In the genomic region with DNA sequence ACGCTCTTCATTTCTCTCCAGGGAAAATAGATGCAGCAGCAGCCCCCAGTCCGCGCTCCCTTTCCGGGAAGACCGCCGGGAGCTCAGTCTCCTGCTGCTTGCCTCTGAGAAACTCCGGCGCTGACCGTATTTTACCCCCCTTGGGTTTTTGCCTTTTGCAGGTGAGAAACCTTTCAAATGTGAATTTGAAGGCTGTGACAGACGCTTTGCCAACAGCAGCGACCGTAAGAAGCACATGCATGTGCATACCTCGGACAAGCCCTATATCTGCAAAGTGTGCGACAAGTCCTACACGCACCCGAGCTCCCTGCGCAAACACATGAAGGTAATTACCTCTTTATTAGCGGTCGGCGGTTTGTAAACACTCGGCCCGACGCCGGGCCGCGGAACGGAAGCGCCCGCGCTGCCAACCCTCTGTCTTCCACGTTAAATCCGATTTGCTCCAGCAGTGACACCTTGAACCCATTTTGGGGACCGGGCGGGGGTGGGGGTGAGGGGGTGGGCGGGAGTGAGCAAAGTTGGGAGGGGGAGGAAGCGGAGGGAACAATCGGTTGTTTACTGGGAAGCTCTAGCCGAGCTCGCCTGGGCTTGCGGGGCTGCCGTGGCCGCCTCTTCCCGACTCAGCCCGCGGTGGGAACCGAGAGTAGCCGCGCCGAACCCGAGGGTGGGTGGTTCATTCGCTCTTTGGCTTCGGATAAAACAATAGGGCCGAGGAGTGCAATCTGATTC, we compare ENCODE assay signal across 14 cellular contexts. TPM values are rescaled to one million over a fixed set of nuclear protein-coding genes. Genes with fewer than 3 reads are reported as not detected.
A peak's percentile ranks its signal among the peaks of the same experiment; 100 is the strongest.
DNase-seq lines count a peak whose midpoint lies in the region; ATAC-seq and TF ChIP-seq lines count a peak whose summit lies in the region.
"Had no signal": no experiment of that assay in that cellular context is flagged by ENCODE, and none has a peak within 500 bp of the region (broad histone marks: within the 10 kb centered on the region; RNA-seq: fewer than 3 reads in every experiment).

No MANE protein-coding gene starts in this region.

- no peak overlapping the region for H3K4me2 ChIP-seq in neural cell (ENCODE audit: low read length)

- no peaks in the 10 kb centered on the region for H4K20me1 ChIP-seq in neural cell (ENCODE audit: insufficient read depth)

- peaks cover 39% of the 10 kb centered on the region for H3K27me3 Mint-ChIP-seq in activated CD8-positive, alpha-beta T cell treated with anti-CD3 and anti-CD28 coated beads, Interleukin-2, amount 10 ng/mL, durations not matched to agents 7 days and 5 days (ENCODE audit: low read depth)
- H3K27me3 Mint-ChIP-seq in activated CD8-positive, alpha-beta T cell treated with anti-CD3 and anti-CD28 coated beads for 36 hours, result peaks cover 54% of the 10 kb centered on the region
- peaks cover 93% of the 10 kb centered on the region for H3K27me3 Mint-ChIP-seq in brain

- no peak for TF ChIP-seq CTCF in activated CD8-positive, alpha-beta T cell treated with anti-CD3 and anti-CD28 coated beads for 36 hours (IDR thresholded peaks at IDR 0.05)
- no peak for TF ChIP-seq CTCF in brain (conservative IDR thresholded peaks at IDR 0.05)
- no peak for TF ChIP-seq CTCF in neural cell (IDR thresholded peaks at IDR 0.05; ENCODE audit: poor library complexity, severe bottlenecking)

- H3K27me3 ChIP-seq in neural cell (ENCODE audit: insufficient read depth, low read depth, low read length), result peaks cover 65% of the 10 kb centered on the region

- H3F3A ChIP-seq in neural cell (ENCODE audit: insufficient read depth, low read length, poor library complexity, severe bottlenecking), result no peaks in the 10 kb centered on the region

- intact Hi-C loops in activated CD8-positive, alpha-beta T cell treated with anti-CD3 and anti-CD28 coated beads for 36 hours (cut with micrococcal nuclease), result no loop called here

- H3K9me2 ChIP-seq in neural cell (ENCODE audit: insufficient read depth, low read length), result no peaks in the 10 kb centered on the region

- peak overlapping the region; percentile 53 for H3K9ac ChIP-seq in neural cell (ENCODE audit: low read length)

- peak overlapping the region; percentile 8 for H3K27ac ChIP-seq in neural cell (ENCODE audit: low read length)
- H3K27ac ChIP-seq: gastroesophageal sphincter had no signal

- peaks cover 42% of the 10 kb centered on the region for H3K79me2 ChIP-seq in neural cell (replicated peaks; ENCODE audit: insufficient read depth, low read length)

- peaks cover 6% of the 10 kb centered on the region for H3K4me1 Mint-ChIP-seq in activated CD8-positive, alpha-beta T cell treated with anti-CD3 and anti-CD28 coated beads, Interleukin-2, amount 10 ng/mL, durations not matched to agents 7 days and 5 days (ENCODE audit: low read depth)
- peaks cover 13% of the 10 kb centered on the region for H3K4me1 Mint-ChIP-seq in activated CD8-positive, alpha-beta T cell treated with anti-CD3 and anti-CD28 coated beads for 36 hours (ENCODE audit: low read depth)
- peaks cover 12% of the 10 kb centered on the region for H3K4me1 Mint-ChIP-seq in brain

- H2AFZ ChIP-seq in neural cell (ENCODE audit: low read depth, low read length), result no peak overlapping the region

- CTCF ChIA-PET in activated CD8-positive, alpha-beta T cell treated with anti-CD3 and anti-CD28 coated beads, Interleukin-2, amount 10 ng/mL, durations not matched to agents 7 days and 5 days (lab: Charles Lee), result no interaction called here
- CTCF ChIA-PET in activated CD8-positive, alpha-beta T cell treated with anti-CD3 and anti-CD28 coated beads for 36 hours (lab: Charles Lee), result no interaction called here

- H3K9me3 ChIP-seq in neural cell (ENCODE audit: low read length), result no peaks in the 10 kb centered on the region
- H3K9me3 ChIP-seq: gastroesophageal sphincter had no signal

- POLR2A ChIA-PET in activated CD8-positive, alpha-beta T cell treated with anti-CD3 and anti-CD28 coated beads, Interleukin-2, amount 10 ng/mL, durations not matched to agents 7 days and 5 days (lab: Charles Lee), result no interaction called here
- POLR2A ChIA-PET in activated CD8-positive, alpha-beta T cell treated with anti-CD3 and anti-CD28 coated beads for 36 hours (lab: Charles Lee), result no interaction called here

- peak overlapping the region; percentile 69 for H3K4me3 ChIP-seq in neural cell (ENCODE audit: low read length)
- H3K4me3 ChIP-seq: gastroesophageal sphincter had no signal

- peak overlapping the region; percentile 25 for H3K27ac Mint-ChIP-seq in activated CD8-positive, alpha-beta T cell treated with anti-CD3 and anti-CD28 coated beads, Interleukin-2, amount 10 ng/mL, durations not matched to agents 7 days and 5 days
- H3K27ac Mint-ChIP-seq in activated CD8-positive, alpha-beta T cell treated with anti-CD3 and anti-CD28 coated beads for 36 hours, result no peak overlapping the region
- H3K27ac Mint-ChIP-seq in brain, result peak overlapping the region; percentile 52 to 99 (median 93)

- no peaks in the 10 kb centered on the region for H3K36me3 ChIP-seq in neural cell (ENCODE audit: insufficient read depth, low read length)
- H3K36me3 ChIP-seq: gastroesophageal sphincter had no signal

- no peak overlapping the region for H3K4me3 Mint-ChIP-seq in activated CD8-positive, alpha-beta T cell treated with anti-CD3 and anti-CD28 coated beads, Interleukin-2, amount 10 ng/mL, durations not matched to agents 7 days and 5 days
- no peak overlapping the region for H3K4me3 Mint-ChIP-seq in activated CD8-positive, alpha-beta T cell treated with anti-CD3 and anti-CD28 coated beads for 36 hours
- H3K4me3 Mint-ChIP-seq in brain, result peak overlapping the region; percentile 85 to 98 (median 94)

- no peak for TF ChIP-seq EP300 in neural cell (conservative IDR thresholded peaks at IDR 0.05; ENCODE audit: poor library complexity, severe bottlenecking)

- H3K36me3 Mint-ChIP-seq in activated CD8-positive, alpha-beta T cell treated with anti-CD3 and anti-CD28 coated beads, Interleukin-2, amount 10 ng/mL, durations not matched to agents 7 days and 5 days (ENCODE audit: low read depth), result peaks cover 9% of the 10 kb centered on the region
- H3K36me3 Mint-ChIP-seq in activated CD8-positive, alpha-beta T cell treated with anti-CD3 and anti-CD28 coated beads for 36 hours (ENCODE audit: low read depth), result peaks cover 4% of the 10 kb centered on the region
- H3K36me3 Mint-ChIP-seq in brain, result peaks cover 29% of the 10 kb centered on the region

- TF ChIP-seq RAD21 in neural cell (conservative IDR thresholded peaks at IDR 0.05), result no peak

- no peak for DNase-seq in activated CD8-positive, alpha-beta T cell treated with anti-CD3 and anti-CD28 coated beads, Interleukin-2, amount 10 ng/mL, durations not matched to agents 7 days and 5 days
- no peak for DNase-seq in activated CD8-positive, alpha-beta T cell treated with anti-CD3 and anti-CD28 coated beads for 36 hours
- DNase-seq in NCI-H1105 treated with DMSO at 0.1 percent for 48 hours (lab: John Stamatoyannopoulos, UW) (peak; percentile 60), HuH-7 (ENCODE audit: low spot score) (no peak)
- DNase-seq: effector CD4-positive, alpha-beta T cell; KBM-7; NCI-H2171 treated with DMSO at 0.1 percent for 48 hours had no signal

- no peaks in the 10 kb centered on the region for H3K9me3 Mint-ChIP-seq in activated CD8-positive, alpha-beta T cell treated with anti-CD3 and anti-CD28 coated beads, Interleukin-2, amount 10 ng/mL, durations not matched to agents 7 days and 5 days (ENCODE audit: insufficient read depth)
- peaks cover 1% of the 10 kb centered on the region for H3K9me3 Mint-ChIP-seq in activated CD8-positive, alpha-beta T cell treated with anti-CD3 and anti-CD28 coated beads for 36 hours
- peaks cover 0 to 11% (median 0%) of the 10 kb centered on the region in 5 experiments for H3K9me3 Mint-ChIP-seq in brain

- no peak for ATAC-seq in activated CD8-positive, alpha-beta T cell treated with anti-CD3 and anti-CD28 coated beads, Interleukin-2, amount 10 ng/mL, durations not matched to agents 7 days and 5 days
- no peak for ATAC-seq in activated CD8-positive, alpha-beta T cell treated with anti-CD3 and anti-CD28 coated beads for 36 hours
- ATAC-seq in GM18858 (IDR thresholded peaks at IDR 0.05; ENCODE audit: unreplicated experiment) (no peak), GM19351 (IDR thresholded peaks at IDR 0.05; ENCODE audit: unreplicated experiment) (no peak)
- ATAC-seq: gastroesophageal sphincter, left lobe of liver had no signal

TF ChIP-seq in neural cell, 6 proteins besides CTCF, POLR2A, EP300 and RAD21 (continues in another document):
- TF ChIP-seq, protein P1, sequence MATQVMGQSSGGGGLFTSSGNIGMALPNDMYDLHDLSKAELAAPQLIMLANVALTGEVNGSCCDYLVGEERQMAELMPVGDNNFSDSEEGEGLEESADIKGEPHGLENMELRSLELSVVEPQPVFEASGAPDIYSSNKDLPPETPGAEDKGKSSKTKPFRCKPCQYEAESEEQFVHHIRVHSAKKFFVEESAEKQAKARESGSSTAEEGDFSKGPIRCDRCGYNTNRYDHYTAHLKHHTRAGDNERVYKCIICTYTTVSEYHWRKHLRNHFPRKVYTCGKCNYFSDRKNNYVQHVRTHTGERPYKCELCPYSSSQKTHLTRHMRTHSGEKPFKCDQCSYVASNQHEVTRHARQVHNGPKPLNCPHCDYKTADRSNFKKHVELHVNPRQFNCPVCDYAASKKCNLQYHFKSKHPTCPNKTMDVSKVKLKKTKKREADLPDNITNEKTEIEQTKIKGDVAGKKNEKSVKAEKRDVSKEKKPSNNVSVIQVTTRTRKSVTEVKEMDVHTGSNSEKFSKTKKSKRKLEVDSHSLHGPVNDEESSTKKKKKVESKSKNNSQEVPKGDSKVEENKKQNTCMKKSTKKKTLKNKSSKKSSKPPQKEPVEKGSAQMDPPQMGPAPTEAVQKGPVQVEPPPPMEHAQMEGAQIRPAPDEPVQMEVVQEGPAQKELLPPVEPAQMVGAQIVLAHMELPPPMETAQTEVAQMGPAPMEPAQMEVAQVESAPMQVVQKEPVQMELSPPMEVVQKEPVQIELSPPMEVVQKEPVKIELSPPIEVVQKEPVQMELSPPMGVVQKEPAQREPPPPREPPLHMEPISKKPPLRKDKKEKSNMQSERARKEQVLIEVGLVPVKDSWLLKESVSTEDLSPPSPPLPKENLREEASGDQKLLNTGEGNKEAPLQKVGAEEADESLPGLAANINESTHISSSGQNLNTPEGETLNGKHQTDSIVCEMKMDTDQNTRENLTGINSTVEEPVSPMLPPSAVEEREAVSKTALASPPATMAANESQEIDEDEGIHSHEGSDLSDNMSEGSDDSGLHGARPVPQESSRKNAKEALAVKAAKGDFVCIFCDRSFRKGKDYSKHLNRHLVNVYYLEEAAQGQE (IDR thresholded peaks at IDR 0.05; ENCODE audit: borderline replicate concordance), result no peak
- TF ChIP-seq EZH2 (IDR thresholded peaks at IDR 0.05; ENCODE audit: borderline replicate concordance, insufficient read depth, low read length, poor library complexity, severe bottlenecking) (no peak), MXI1 (conservative IDR thresholded peaks at IDR 0.05; ENCODE audit: poor library complexity, severe bottlenecking) (no peak), POLR2AphosphoS5 (IDR thresholded peaks at IDR 0.05) (no peak)

RNA-seq across cellular contexts. Expression of a gene that starts 3.0 kb away (rescaled TPM):
- total RNA-seq in activated CD8-positive, alpha-beta T cell treated with anti-CD3 and anti-CD28 coated beads, Interleukin-2, amount 10 ng/mL, durations not matched to agents 7 days and 5 days, result not detected
- total RNA-seq in activated CD8-positive, alpha-beta T cell treated with anti-CD3 and anti-CD28 coated beads for 36 hours, result not detected
- 0.24 TPM for polyA plus RNA-seq in brain (ENCODE audit: insufficient read depth, low read depth, low replicate concordance)
- 3.7 and 6.6 TPM in 2 replicates for polyA plus RNA-seq in neural cell
- polyA minus RNA-seq in neural cell, result 8.8 and 13.3 TPM in 2 replicates
- total RNA-seq: gastroesophageal sphincter, osteoblast had no signal

Comparison
In these comparisons a context has a peak if more than half of its experiments do, and no peak if none do; other contexts are left out.
1. H3K4me3 Mint-ChIP-seq: peak in brain (5 of 5); none in activated CD8-positive, alpha-beta T cell treated with anti-CD3 and anti-CD28 coated beads, Interleukin-2, amount 10 ng/mL, durations not matched to agents 7 days and 5 days (single experiment) and activated CD8-positive, alpha-beta T cell treated with anti-CD3 and anti-CD28 coated beads for 36 hours (single experiment).